In genomic region chr4:186781032-186781917, GRCh38 we compare ENCODE assay signal across 1 cellular context.
TF ChIP-seq lines count a peak whose summit lies in the region.

No MANE protein-coding gene starts in this region.

TF ChIP-seq in HepG2, 621 proteins besides CTCF, POLR2A, EP300 and RAD21 (continued from another document and continues in another):
- TF ChIP-seq CEBPZ (IDR thresholded peaks at IDR 0.05; ENCODE audit: low read length) (no peak), KLF16 (CRISPR knock-in tag; IDR thresholded peaks at IDR 0.05) (no peak), ZC3H13 (CRISPR knock-in tag; IDR thresholded peaks at IDR 0.05) (no peak), GLMP (CRISPR knock-in tag; IDR thresholded peaks at IDR 0.05; ENCODE audit: borderline replicate concordance) (no peak), ZNF850 (CRISPR knock-in tag; conservative IDR thresholded peaks at IDR 0.05) (no peak), IRF1 (CRISPR knock-in tag; IDR thresholded peaks at IDR 0.05; ENCODE audit: low read depth) (no peak), ZNF619 (CRISPR knock-in tag; IDR thresholded peaks at IDR 0.05) (no peak), ZNF318 (CRISPR knock-in tag; IDR thresholded peaks at IDR 0.05) (no peak), DPF2 (CRISPR knock-in tag; IDR thresholded peaks at IDR 0.05; ENCODE audit: borderline replicate concordance, low read depth) (no peak), ZNF235 (CRISPR knock-in tag; IDR thresholded peaks at IDR 0.05; ENCODE audit: borderline replicate concordance) (no peak), IRF2 (CRISPR knock-in tag; IDR thresholded peaks at IDR 0.05) (no peak), NFAT5 (CRISPR knock-in tag; IDR thresholded peaks at IDR 0.05) (no peak), ZNF34 (CRISPR knock-in tag; IDR thresholded peaks at IDR 0.05; ENCODE audit: borderline replicate concordance) (no peak), XBP1 (CRISPR knock-in tag; IDR thresholded peaks at IDR 0.05) (no peak), ZFP90 (CRISPR knock-in tag; IDR thresholded peaks at IDR 0.05; ENCODE audit: borderline replicate concordance) (no peak), ZNF512B (CRISPR knock-in tag; IDR thresholded peaks at IDR 0.05; ENCODE audit: borderline replicate concordance) (no peak), FOXK2 (IDR thresholded peaks at IDR 0.05) (no peak), SP5 (CRISPR knock-in tag; IDR thresholded peaks at IDR 0.05; ENCODE audit: borderline replicate concordance, low read depth) (no peak), AFF4 (CRISPR knock-in tag; IDR thresholded peaks at IDR 0.05) (no peak), ZNF816 (CRISPR knock-in tag; IDR thresholded peaks at IDR 0.05; ENCODE audit: borderline replicate concordance) (no peak), CREB3 (CRISPR knock-in tag; IDR thresholded peaks at IDR 0.05) (no peak), ZNF766 (CRISPR knock-in tag; IDR thresholded peaks at IDR 0.05; ENCODE audit: borderline replicate concordance) (no peak), PAF1 (CRISPR knock-in tag; IDR thresholded peaks at IDR 0.05) (no peak)
